Comparison of ENCODE assay signal across 22 cellular contexts in the genomic region with DNA sequence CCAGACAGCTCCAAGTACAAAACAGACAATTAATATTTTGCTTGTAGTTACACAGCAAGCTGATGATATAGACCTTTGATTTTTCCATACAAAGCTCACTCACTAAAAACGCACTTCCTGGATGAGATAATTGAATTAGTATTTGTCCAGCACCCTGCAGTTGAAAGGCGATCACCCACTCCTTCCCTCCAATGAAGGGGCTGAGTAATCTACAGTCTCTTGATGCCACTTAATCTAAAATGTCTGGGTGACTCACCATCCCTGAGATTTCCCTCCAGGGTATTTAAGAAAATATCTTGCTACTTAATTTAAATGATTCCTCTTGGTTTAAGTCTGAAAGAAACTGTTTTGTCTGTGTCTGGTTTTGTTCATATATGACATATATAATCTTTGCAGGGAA.
DNase-seq lines count a peak whose midpoint lies in the region; ATAC-seq, FAIRE-seq and TF ChIP-seq lines count a peak whose summit lies in the region.
"Had no signal": no experiment of that assay in that cellular context is flagged by ENCODE, and none has a peak within 500 bp of the region (broad histone marks: within the 10 kb centered on the region; RNA-seq: fewer than 3 reads in every experiment).

No MANE protein-coding gene starts in this region.

- H4K8ac ChIP-seq in mesenchymal stem cell (ENCODE audit: low read length), result no peak overlapping the region

- no peak overlapping the region for H3K4me3 ChIP-seq in bronchial epithelial cell (ENCODE audit: low read depth, low read length)
- H3K4me3 ChIP-seq in mesenchymal stem cell (ENCODE audit: insufficient read depth in 1 of 2, low read depth in 1 of 2, low read length in 2 of 2), result no peak overlapping the region
- H3K4me3 ChIP-seq in coronary artery, result no peak overlapping the region
- H3K4me3 ChIP-seq: BLaER1, cardiac muscle cell, SK-N-MC, thyroid gland had no signal

- no peak for TF ChIP-seq CTCF in GM10266 (IDR thresholded peaks at IDR 0.05; ENCODE audit: control insufficient read depth, insufficient read depth, low read depth, missing control alignments)
- no peak for TF ChIP-seq CTCF in bronchial epithelial cell (IDR thresholded peaks at IDR 0.05; ENCODE audit: insufficient read depth, low read length, severe bottlenecking)
- no peak for TF ChIP-seq CTCF in coronary artery (IDR thresholded peaks at IDR 0.05)

- H2AFZ ChIP-seq in mesenchymal stem cell (ENCODE audit: low read depth, low read length), result no peak overlapping the region

- H4K91ac ChIP-seq in mesenchymal stem cell (ENCODE audit: low read length), result no peak overlapping the region

- no peak overlapping the region for H3K14ac ChIP-seq in mesenchymal stem cell (ENCODE audit: low read length in 2 of 2)

- DNase-seq in GM10266 (ENCODE audit: extremely low spot score) (peak; percentile 1), M059J (ENCODE audit: low read depth) (peak; percentile 54), bronchial epithelial cell (ENCODE audit: low read depth) (peak; percentile 96), mesenchymal stem cell (peak; percentile 42), coronary artery (ENCODE audit: low spot score) (no peak)
- no peak for DNase-seq in activated naive CD4-positive, alpha-beta T cell treated with Interleukin-2 at 50 U/mL for 16 hours
- no peak for DNase-seq in stimulated activated naive CD8-positive, alpha-beta T cell treated with anti-CD3 and anti-CD28 coated beads, Interleukin-15, Interleukin-2, amounts not matched to agents 100 U/mL and 50 U/mL, for 24 hours
- DNase-seq: activated naive CD8-positive, alpha-beta T cell treated with anti-CD3 and anti-CD28 coated beads, Interleukin-2, amount 10 ng/mL, durations not matched to agents 7 days and 5 days; effector CD8-positive, alpha-beta T cell; left cardiac atrium; MV-4-11; retina; thyroid gland had no signal

- H3K27me3 ChIP-seq in bronchial epithelial cell (ENCODE audit: control insufficient read depth, insufficient read depth, low read length), result no peaks in the 10 kb centered on the region
- H3K27me3 ChIP-seq in mesenchymal stem cell (ENCODE audit: control insufficient read depth in 1 of 2, insufficient read depth in 1 of 2, low read length in 2 of 2), result no peaks in the 10 kb centered on the region
- H3K27me3 ChIP-seq: BLaER1, cardiac muscle cell, neutrophil, thyroid gland had no signal

- no peak overlapping the region for H3K4me2 ChIP-seq in mesenchymal stem cell (ENCODE audit: low read length, poor library complexity, severe bottlenecking)
- H3K4me2 ChIP-seq: BLaER1 had no signal

- no peak overlapping the region for H3K9ac ChIP-seq in mesenchymal stem cell (ENCODE audit: low read length)
- H3K9ac ChIP-seq: BLaER1 had no signal

- 48% methylated on average over 2 of the region's 2 CpGs for WGBS in mesenchymal stem cell

- H3K27ac ChIP-seq in mesenchymal stem cell (ENCODE audit: low read length, poor library complexity, severe bottlenecking) (no peak overlapping the region), coronary artery (no peak overlapping the region)
- H3K27ac ChIP-seq: BLaER1, cardiac muscle cell, neutrophil, SK-N-MC, thyroid gland had no signal

- no peak overlapping the region for H3K18ac ChIP-seq in mesenchymal stem cell (ENCODE audit: low read depth in 1 of 2, low read length in 2 of 2)

- H2AK5ac ChIP-seq in mesenchymal stem cell (ENCODE audit: low read length, severe bottlenecking), result no peak overlapping the region

- no peak overlapping the region for H3K23ac ChIP-seq in mesenchymal stem cell (ENCODE audit: low read length in 2 of 2)

- no peak for ATAC-seq in stimulated activated naive CD8-positive, alpha-beta T cell treated with anti-CD3 and anti-CD28 coated beads, Interleukin-15, Interleukin-2, amounts not matched to agents 100 U/mL and 50 U/mL, for 24 hours
- ATAC-seq in GM21825 (IDR thresholded peaks at IDR 0.05; ENCODE audit: unreplicated experiment), result no peak
- ATAC-seq: activated CD4-positive, CD25-positive, alpha-beta regulatory T cell treated with anti-CD3 and anti-CD28 coated beads, Interleukin-2, amount 50 U/mL, for 24 hours; left cardiac atrium; Panc1; stimulated activated effector memory CD8-positive, alpha-beta T cell treated with anti-CD3 and anti-CD28 coated beads, Interleukin-12 subunit alpha, Interleukin-12 subunit beta, amount 100 ng/mL, for 72 hours had no signal

- H2BK12ac ChIP-seq in mesenchymal stem cell (ENCODE audit: low read length in 2 of 2), result no peak overlapping the region

- H3K79me1 ChIP-seq in mesenchymal stem cell (replicated peaks; ENCODE audit: low read length, poor library complexity, severe bottlenecking), result no peaks in the 10 kb centered on the region

- no peaks in the 10 kb centered on the region for H3K36me3 ChIP-seq in bronchial epithelial cell (ENCODE audit: control insufficient read depth, insufficient read depth, low read length)
- no peaks in the 10 kb centered on the region for H3K36me3 ChIP-seq in mesenchymal stem cell (ENCODE audit: control insufficient read depth in 1 of 2, insufficient read depth in 2 of 2, low read depth in 1 of 2, low read length in 2 of 2)
- H3K36me3 ChIP-seq: BLaER1, cardiac muscle cell, neutrophil, thyroid gland had no signal

- no peak overlapping the region for H2BK120ac ChIP-seq in mesenchymal stem cell (ENCODE audit: low read depth, low read length)

- no peak overlapping the region for H2BK15ac ChIP-seq in mesenchymal stem cell (ENCODE audit: low read depth, poor library complexity, severe bottlenecking)

- no peaks in the 10 kb centered on the region for H3K4me1 ChIP-seq in mesenchymal stem cell (ENCODE audit: control insufficient read depth, insufficient read depth, low read depth, low read length)
- H3K4me1 ChIP-seq: BLaER1, thyroid gland had no signal

- FAIRE-seq in bronchial epithelial cell (lab: Jason Lieb, UNC), result no peak
- FAIRE-seq: H1 had no signal

- peaks cover 9% of the 10 kb centered on the region for H3K9me3 ChIP-seq in mesenchymal stem cell (ENCODE audit: control insufficient read depth, low read length)
- H3K9me3 ChIP-seq: neutrophil, thyroid gland had no signal

- H3K4ac ChIP-seq in mesenchymal stem cell (ENCODE audit: low read depth in 1 of 2, low read length in 2 of 2), result no peak overlapping the region

- no peak overlapping the region for H2BK5ac ChIP-seq in mesenchymal stem cell (ENCODE audit: low read depth, low read length, poor library complexity, severe bottlenecking)

Comparison
In these comparisons a context has a peak if more than half of its experiments do, and no peak if none do; other contexts are left out.
1. DNase-seq: peak in GM10266 (single experiment), M059J (single experiment), bronchial epithelial cell (single experiment) and mesenchymal stem cell (single experiment); none in coronary artery (single experiment), activated naive CD4-positive, alpha-beta T cell treated with Interleukin-2 at 50 U/mL for 16 hours (single experiment) and stimulated activated naive CD8-positive, alpha-beta T cell treated with anti-CD3 and anti-CD28 coated beads, Interleukin-15, Interleukin-2, amounts not matched to agents 100 U/mL and 50 U/mL, for 24 hours (single experiment).